Comparison of ENCODE assay signal across 30 cellular contexts in the genomic region with DNA sequence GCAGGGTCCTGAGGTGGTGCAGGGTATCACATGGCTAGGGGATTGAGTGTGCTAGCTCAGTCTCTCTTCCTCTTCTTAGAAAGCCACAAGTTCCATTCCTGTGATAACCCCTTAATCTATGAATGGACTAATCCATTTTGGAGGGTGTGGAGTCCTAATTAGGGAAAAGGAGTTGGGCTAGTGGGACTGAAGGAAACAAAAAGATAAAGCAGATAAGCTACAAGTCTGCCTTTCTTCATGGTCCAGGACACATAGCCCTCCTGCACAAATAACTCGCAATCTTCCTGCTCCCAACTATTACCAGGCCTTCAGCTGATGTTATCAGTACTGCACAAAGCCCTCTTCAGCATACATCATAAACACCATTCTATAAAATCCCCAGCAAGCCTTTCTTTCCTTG.
"Had no signal": no experiment of that assay in that cellular context is flagged by ENCODE, and none has a peak within 500 bp of the region (broad histone marks: within the 10 kb centered on the region; RNA-seq: fewer than 3 reads in every experiment).

No MANE protein-coding gene starts in this region.

- ATAC-seq: activated CD4-positive, CD25-positive, alpha-beta regulatory T cell treated with anti-CD3 and anti-CD28 coated beads, Interleukin-2, amount 50 U/mL, for 24 hours; activated CD8-positive, alpha-beta T cell treated with anti-CD3 and anti-CD28 coated beads for 36 hours; activated T-cell treated with anti-CD3 and anti-CD28 coated beads, Interleukin-2, amount 50 U/mL, for 4 hours; activated T-helper 17 cell treated with anti-CD3 and anti-CD28 coated beads, Interleukin-2, amount 50 U/mL, for 72 hours; body of pancreas; effector memory CD8-positive, alpha-beta T cell; gastroesophageal sphincter; heart right ventricle; T-helper 17 cell had no signal

- H3K4me1 Mint-ChIP-seq: activated T-helper 17 cell treated with anti-CD3 and anti-CD28 coated beads, Interleukin-2, amount 50 U/mL, for 72 hours; T-helper 17 cell had no signal

- DNase-seq: activated B cell treated with CpG ODN at 0.5 μM for 24 hours; activated CD4-positive, alpha-beta T cell treated with anti-CD3 and anti-CD28 coated beads for 48 hours; activated CD4-positive, alpha-beta T cell treated with anti-CD3 and anti-CD28 coated beads, Interleukin-2, amount 50 U/mL, for 1 hour; activated CD4-positive, alpha-beta T cell treated with anti-CD3 and anti-CD28 coated beads, Interleukin-2, amount 50 U/mL, for 48 hours; activated CD8-positive, alpha-beta memory T cell treated with anti-CD3 and anti-CD28 coated beads for 24 hours; activated CD8-positive, alpha-beta T cell treated with anti-CD3 and anti-CD28 coated beads for 36 hours; activated effector memory CD4-positive, alpha-beta T cell treated with Interleukin-2 at 50 U/mL for 16 hours; activated gamma-delta T cell treated with Interleukin-2 at 50 U/mL for 16 hours; activated naive CD4-positive, alpha-beta T cell treated with anti-CD3 and anti-CD28 coated beads, Interleukin-2, amount 50 U/mL, for 16 hours; activated naive CD4-positive, alpha-beta T cell treated with Interleukin-2 at 50 U/mL for 16 hours; activated T-cell treated with anti-CD3 and anti-CD28 coated beads, Interleukin-2, amount 50 U/mL, for 4 hours; amniotic stem cell; anterior cingulate cortex; body of pancreas; cortex of kidney; dermis blood vessel endothelial cell; effector CD4-positive, alpha-beta T cell; effector memory CD8-positive, alpha-beta T cell; esophagus squamous epithelium; foreskin melanocyte; heart right ventricle; T-helper 1 cell; T-helper 17 cell; T1000; WERI-Rb-1 had no signal

- H3K4me3 Mint-ChIP-seq: activated B cell treated with CpG ODN at 0.5 μM for 24 hours; activated CD8-positive, alpha-beta T cell treated with anti-CD3 and anti-CD28 coated beads for 36 hours; activated naive CD8-positive, alpha-beta T cell; activated T-cell treated with anti-CD3 and anti-CD28 coated beads, Interleukin-2, amount 50 U/mL, for 4 hours; activated T-helper 17 cell treated with anti-CD3 and anti-CD28 coated beads, Interleukin-2, amount 50 U/mL, for 72 hours; effector memory CD8-positive, alpha-beta T cell; T-helper 17 cell; T-helper 2 cell treated with Interferon-gamma antibody and Interleukin-4, amounts not matched to agents 5 μg/mL and 100 μg/mL, for 36 hours had no signal

- H3K27me3 Mint-ChIP-seq: activated B cell treated with CpG ODN at 0.5 μM for 24 hours; activated CD8-positive, alpha-beta T cell treated with anti-CD3 and anti-CD28 coated beads for 36 hours; activated naive CD8-positive, alpha-beta T cell; activated T-helper 17 cell treated with anti-CD3 and anti-CD28 coated beads, Interleukin-2, amount 50 U/mL, for 72 hours; effector memory CD8-positive, alpha-beta T cell; T-helper 17 cell had no signal

- H3K27ac Mint-ChIP-seq: activated B cell treated with CpG ODN at 0.5 μM for 24 hours; activated CD8-positive, alpha-beta T cell treated with anti-CD3 and anti-CD28 coated beads for 36 hours; activated naive CD8-positive, alpha-beta T cell; activated T-helper 17 cell treated with anti-CD3 and anti-CD28 coated beads, Interleukin-2, amount 50 U/mL, for 72 hours; effector memory CD8-positive, alpha-beta T cell; T-helper 17 cell; T-helper 2 cell treated with Interferon-gamma antibody and Interleukin-4, amounts not matched to agents 5 μg/mL and 100 μg/mL, for 36 hours had no signal

- H3K9me3 Mint-ChIP-seq: activated B cell treated with CpG ODN at 0.5 μM for 24 hours; activated CD8-positive, alpha-beta T cell treated with anti-CD3 and anti-CD28 coated beads for 36 hours; activated T-cell treated with anti-CD3 and anti-CD28 coated beads, Interleukin-2, amount 50 U/mL, for 4 hours; activated T-helper 17 cell treated with anti-CD3 and anti-CD28 coated beads, Interleukin-2, amount 50 U/mL, for 72 hours; effector memory CD8-positive, alpha-beta T cell had no signal
